ENCODE assay signal across 1 cellular context in genomic region chr4:14958436-14958835, GRCh38.
TF ChIP-seq lines count a peak whose summit lies in the region.

No MANE protein-coding gene starts in this region.

TF ChIP-seq in HepG2, 621 proteins besides CTCF, POLR2A, EP300 and RAD21 (continued from another document):
- TF ChIP-seq ZBTB49 (CRISPR knock-in tag; IDR thresholded peaks at IDR 0.05; ENCODE audit: borderline replicate concordance) (no peak), ZNF382 (CRISPR knock-in tag; IDR thresholded peaks at IDR 0.05; ENCODE audit: borderline replicate concordance) (no peak)
TF ChIP-seq in HepG2: peak in this region for 0.
